8 cellular contexts compared by ENCODE assay signal in the genomic region with DNA sequence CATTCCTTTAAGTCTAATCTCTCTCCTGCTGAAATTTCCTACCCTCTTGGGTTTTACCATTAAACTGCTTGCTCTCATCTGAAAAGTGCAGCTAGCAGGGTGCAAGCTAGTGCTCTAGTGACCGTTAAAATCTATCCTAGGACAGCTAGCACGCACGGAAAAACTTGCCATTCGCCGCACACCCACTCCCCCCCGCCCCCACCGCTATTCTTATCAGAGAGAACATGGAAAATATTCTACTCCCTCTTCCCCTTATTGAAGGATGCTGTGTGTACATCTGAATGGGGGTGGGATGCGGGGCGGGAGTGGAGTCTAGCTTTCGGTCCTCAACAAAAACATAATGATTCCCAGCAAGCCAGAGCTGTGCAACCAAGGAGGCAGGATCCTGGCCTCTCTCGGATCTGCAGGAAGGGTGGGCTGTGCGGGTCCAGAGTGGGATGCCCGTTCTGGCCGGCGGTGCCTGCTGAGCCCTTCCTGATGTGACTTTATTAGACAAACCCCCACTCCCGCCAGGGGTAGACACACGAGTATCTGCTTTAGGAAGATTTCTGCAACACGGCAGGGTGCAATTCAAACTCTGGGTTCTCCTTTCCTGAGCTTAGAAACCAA. TPM values are rescaled to one million over a fixed set of nuclear protein-coding genes. Genes with fewer than 3 reads are reported as not detected.
A peak's percentile ranks its signal among the peaks of the same experiment; 100 is the strongest.
DNase-seq lines count a peak whose midpoint lies in the region; ATAC-seq and TF ChIP-seq lines count a peak whose summit lies in the region.

No MANE protein-coding gene starts in this region.

- H3K4me1 ChIP-seq in adipocyte (ENCODE audit: control insufficient read depth, insufficient read depth, low read length) (peaks cover 22% of the 10 kb centered on the region), mucosa of stomach (ENCODE audit: control insufficient read depth, insufficient read depth, low read length) (peaks cover 24% of the 10 kb centered on the region)

- peak; percentile 2 for DNase-seq in AG08396 (ENCODE audit: low spot score)
- DNase-seq in adipocyte (ENCODE audit: low read depth): no peak
- DNase-seq in NCI-H1105 treated with DMSO at 0.1 percent for 48 hours (lab: John Stamatoyannopoulos, UW): no peak
- DNase-seq in omental fat pad (ENCODE audit: low spot score): no peak

- peaks cover 3% of the 10 kb centered on the region for H3K27me3 ChIP-seq in adipocyte (replicated peaks; ENCODE audit: control insufficient read depth, insufficient read depth, low read length)
- H3K27me3 ChIP-seq in mucosa of stomach (ENCODE audit: control insufficient read depth, insufficient read depth, low read length): peaks cover 26% of the 10 kb centered on the region

- H3K36me3 ChIP-seq in adipocyte (ENCODE audit: control insufficient read depth, insufficient read depth, low read length, severe bottlenecking) (no peaks in the 10 kb centered on the region), mucosa of stomach (ENCODE audit: control insufficient read depth, insufficient read depth, low read length) (no peaks in the 10 kb centered on the region)

- H3K4me3 ChIP-seq in adipocyte (ENCODE audit: low read length) (peak overlapping the region; percentile 85), mucosa of stomach (ENCODE audit: low read length) (peak overlapping the region; percentile 72)

- ATAC-seq in GM21529 (IDR thresholded peaks at IDR 0.05; ENCODE audit: unreplicated experiment): peak; percentile 7
- no peak for ATAC-seq in HG03432 (IDR thresholded peaks at IDR 0.05; ENCODE audit: unreplicated experiment)
- ATAC-seq in GM21723 (IDR thresholded peaks at IDR 0.05; ENCODE audit: unreplicated experiment): no peak
- ATAC-seq in omental fat pad (ENCODE audit: low FRiP score): no peak

- H3K9ac ChIP-seq in adipocyte (ENCODE audit: low read length) (peak overlapping the region; percentile 71), mucosa of stomach (ENCODE audit: low read length) (peak overlapping the region; percentile 16)

- no peak for TF ChIP-seq CTCF in omental fat pad (IDR thresholded peaks at IDR 0.05)

- H3K9me3 ChIP-seq in adipocyte (ENCODE audit: control insufficient read depth, low read length): no peaks in the 10 kb centered on the region
- no peaks in the 10 kb centered on the region for H3K9me3 ChIP-seq in mucosa of stomach (ENCODE audit: control insufficient read depth, low read length)

RNA-seq across cellular contexts. Expression of a gene that starts 1.1 kb away (rescaled TPM):
- total RNA-seq in omental fat pad: 10 to 100 TPM in 3 of 4 donors, 1 to 10 TPM in 1; 5.2 to 81.3 (median 42.9) TPM
